2 cellular contexts compared by ENCODE assay signal in genomic region chr2:101895039-101895438, GRCh38.
TF ChIP-seq lines count a peak whose summit lies in the region.

No MANE protein-coding gene starts in this region.

TF ChIP-seq in GM23338, 12 proteins besides CTCF, POLR2A, EP300 and RAD21 (continued from another document):
- TF ChIP-seq ZNF462 (CRISPR knock-in tag; IDR thresholded peaks at IDR 0.05) = no peak

TF ChIP-seq in H1, 55 proteins besides CTCF, POLR2A, EP300 and RAD21 (continued from another document):
- TF ChIP-seq CHD7 (IDR thresholded peaks at IDR 0.05; ENCODE audit: insufficient replicate concordance, low read length) = no peak
- TF ChIP-seq, protein P1, sequence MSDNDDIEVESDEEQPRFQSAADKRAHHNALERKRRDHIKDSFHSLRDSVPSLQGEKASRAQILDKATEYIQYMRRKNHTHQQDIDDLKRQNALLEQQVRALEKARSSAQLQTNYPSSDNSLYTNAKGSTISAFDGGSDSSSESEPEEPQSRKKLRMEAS (IDR thresholded peaks at IDR 0.05) = no peak
- TF ChIP-seq CBX8 (IDR thresholded peaks at IDR 0.05; ENCODE audit: borderline replicate concordance, low read depth, low read length) = no peak
